2 cellular contexts compared by ENCODE assay signal in the genomic region with DNA sequence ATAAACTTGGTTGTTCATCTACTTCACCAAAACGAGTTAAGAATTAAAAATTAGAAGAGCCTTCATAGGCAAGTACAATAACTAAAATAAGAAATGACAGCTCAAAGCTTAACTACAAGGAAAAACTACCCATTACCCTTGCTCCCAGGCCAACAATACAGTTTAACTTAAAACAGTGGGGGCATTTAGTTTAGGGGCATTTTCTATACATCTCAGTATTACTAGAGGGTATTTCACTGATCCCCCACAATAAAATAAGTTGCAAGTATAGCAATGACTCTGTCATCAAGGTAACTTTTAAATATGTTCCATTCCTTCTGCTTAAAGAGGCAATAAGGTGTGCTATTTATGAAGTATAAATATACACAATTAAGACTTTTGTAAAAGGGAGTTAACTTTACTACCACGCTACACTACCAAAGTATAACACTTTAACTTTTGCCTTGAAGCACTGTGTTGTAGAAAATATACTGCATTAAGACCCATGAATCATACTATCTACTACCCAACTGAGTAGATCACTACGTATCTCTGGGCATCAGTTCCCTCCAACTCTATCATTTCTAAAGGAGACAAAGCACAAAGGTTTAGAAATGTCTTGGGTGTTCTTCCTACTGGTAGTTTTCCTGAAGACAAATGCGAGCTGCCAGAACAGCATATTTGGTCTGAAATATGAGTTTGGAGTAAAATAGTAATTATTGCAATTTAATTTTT.
TF ChIP-seq lines count a peak whose summit lies in the region.

No MANE protein-coding gene starts in this region.

TF ChIP-seq in GM12878, 131 proteins besides CTCF, POLR2A, EP300 and RAD21:
- TF ChIP-seq JUNB (IDR thresholded peaks at IDR 0.05) = peak; percentile 54; the same call in 1 of the 2 replicates
- no peak for TF ChIP-seq ZBED1 (IDR thresholded peaks at IDR 0.05; ENCODE audit: borderline replicate concordance)

TF ChIP-seq in SK-N-SH, 30 proteins besides CTCF, POLR2A, EP300 and RAD21:
- no peak for TF ChIP-seq GABPA (IDR thresholded peaks at IDR 0.05; ENCODE audit: low read depth)
- no peak for TF ChIP-seq SIN3A (IDR thresholded peaks at IDR 0.05; ENCODE audit: borderline replicate concordance, low read depth, low read length)
- no peak for TF ChIP-seq FOSL2 (IDR thresholded peaks at IDR 0.05; ENCODE audit: borderline replicate concordance, low read depth)
- TF ChIP-seq TEAD4 (IDR thresholded peaks at IDR 0.05; ENCODE audit: borderline replicate concordance, insufficient read depth) = no peak
- no peak for TF ChIP-seq GATA2 (CRISPR knock-in tag; IDR thresholded peaks at IDR 0.05)
- no peak for TF ChIP-seq JUND (IDR thresholded peaks at IDR 0.05)
- TF ChIP-seq TAF1 (IDR thresholded peaks at IDR 0.05; ENCODE audit: borderline replicate concordance, low read depth, low read length) = no peak
- TF ChIP-seq, protein P1, sequence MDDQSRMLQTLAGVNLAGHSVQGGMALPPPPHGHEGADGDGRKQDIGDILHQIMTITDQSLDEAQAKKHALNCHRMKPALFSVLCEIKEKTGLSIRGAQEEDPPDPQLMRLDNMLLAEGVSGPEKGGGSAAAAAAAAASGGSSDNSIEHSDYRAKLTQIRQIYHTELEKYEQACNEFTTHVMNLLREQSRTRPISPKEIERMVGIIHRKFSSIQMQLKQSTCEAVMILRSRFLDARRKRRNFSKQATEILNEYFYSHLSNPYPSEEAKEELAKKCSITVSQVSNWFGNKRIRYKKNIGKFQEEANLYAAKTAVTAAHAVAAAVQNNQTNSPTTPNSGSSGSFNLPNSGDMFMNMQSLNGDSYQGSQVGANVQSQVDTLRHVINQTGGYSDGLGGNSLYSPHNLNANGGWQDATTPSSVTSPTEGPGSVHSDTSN (IDR thresholded peaks at IDR 0.05) = no peak
- no peak for TF ChIP-seq EZH2phosphoT487 (IDR thresholded peaks at IDR 0.05; ENCODE audit: borderline replicate concordance, low read depth)
- TF ChIP-seq, protein P2, sequence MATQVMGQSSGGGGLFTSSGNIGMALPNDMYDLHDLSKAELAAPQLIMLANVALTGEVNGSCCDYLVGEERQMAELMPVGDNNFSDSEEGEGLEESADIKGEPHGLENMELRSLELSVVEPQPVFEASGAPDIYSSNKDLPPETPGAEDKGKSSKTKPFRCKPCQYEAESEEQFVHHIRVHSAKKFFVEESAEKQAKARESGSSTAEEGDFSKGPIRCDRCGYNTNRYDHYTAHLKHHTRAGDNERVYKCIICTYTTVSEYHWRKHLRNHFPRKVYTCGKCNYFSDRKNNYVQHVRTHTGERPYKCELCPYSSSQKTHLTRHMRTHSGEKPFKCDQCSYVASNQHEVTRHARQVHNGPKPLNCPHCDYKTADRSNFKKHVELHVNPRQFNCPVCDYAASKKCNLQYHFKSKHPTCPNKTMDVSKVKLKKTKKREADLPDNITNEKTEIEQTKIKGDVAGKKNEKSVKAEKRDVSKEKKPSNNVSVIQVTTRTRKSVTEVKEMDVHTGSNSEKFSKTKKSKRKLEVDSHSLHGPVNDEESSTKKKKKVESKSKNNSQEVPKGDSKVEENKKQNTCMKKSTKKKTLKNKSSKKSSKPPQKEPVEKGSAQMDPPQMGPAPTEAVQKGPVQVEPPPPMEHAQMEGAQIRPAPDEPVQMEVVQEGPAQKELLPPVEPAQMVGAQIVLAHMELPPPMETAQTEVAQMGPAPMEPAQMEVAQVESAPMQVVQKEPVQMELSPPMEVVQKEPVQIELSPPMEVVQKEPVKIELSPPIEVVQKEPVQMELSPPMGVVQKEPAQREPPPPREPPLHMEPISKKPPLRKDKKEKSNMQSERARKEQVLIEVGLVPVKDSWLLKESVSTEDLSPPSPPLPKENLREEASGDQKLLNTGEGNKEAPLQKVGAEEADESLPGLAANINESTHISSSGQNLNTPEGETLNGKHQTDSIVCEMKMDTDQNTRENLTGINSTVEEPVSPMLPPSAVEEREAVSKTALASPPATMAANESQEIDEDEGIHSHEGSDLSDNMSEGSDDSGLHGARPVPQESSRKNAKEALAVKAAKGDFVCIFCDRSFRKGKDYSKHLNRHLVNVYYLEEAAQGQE (IDR thresholded peaks at IDR 0.05; ENCODE audit: low read depth, low read length) = no peak
- no peak for TF ChIP-seq RXRA (IDR thresholded peaks at IDR 0.05; ENCODE audit: borderline replicate concordance, low read depth)
- no peak for TF ChIP-seq YY1 (IDR thresholded peaks at IDR 0.05; ENCODE audit: low read depth)
- no peak for TF ChIP-seq RFX5 (IDR thresholded peaks at IDR 0.05; ENCODE audit: low read length)
- TF ChIP-seq ELF1 (IDR thresholded peaks at IDR 0.05) = no peak
- TF ChIP-seq, protein P3, sequence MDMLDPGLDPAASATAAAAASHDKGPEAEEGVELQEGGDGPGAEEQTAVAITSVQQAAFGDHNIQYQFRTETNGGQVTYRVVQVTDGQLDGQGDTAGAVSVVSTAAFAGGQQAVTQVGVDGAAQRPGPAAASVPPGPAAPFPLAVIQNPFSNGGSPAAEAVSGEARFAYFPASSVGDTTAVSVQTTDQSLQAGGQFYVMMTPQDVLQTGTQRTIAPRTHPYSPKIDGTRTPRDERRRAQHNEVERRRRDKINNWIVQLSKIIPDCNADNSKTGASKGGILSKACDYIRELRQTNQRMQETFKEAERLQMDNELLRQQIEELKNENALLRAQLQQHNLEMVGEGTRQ (IDR thresholded peaks at IDR 0.05; ENCODE audit: borderline replicate concordance, low read depth, low read length) = no peak
